ENCODE assay signal across 12 cellular contexts in the genomic region with DNA sequence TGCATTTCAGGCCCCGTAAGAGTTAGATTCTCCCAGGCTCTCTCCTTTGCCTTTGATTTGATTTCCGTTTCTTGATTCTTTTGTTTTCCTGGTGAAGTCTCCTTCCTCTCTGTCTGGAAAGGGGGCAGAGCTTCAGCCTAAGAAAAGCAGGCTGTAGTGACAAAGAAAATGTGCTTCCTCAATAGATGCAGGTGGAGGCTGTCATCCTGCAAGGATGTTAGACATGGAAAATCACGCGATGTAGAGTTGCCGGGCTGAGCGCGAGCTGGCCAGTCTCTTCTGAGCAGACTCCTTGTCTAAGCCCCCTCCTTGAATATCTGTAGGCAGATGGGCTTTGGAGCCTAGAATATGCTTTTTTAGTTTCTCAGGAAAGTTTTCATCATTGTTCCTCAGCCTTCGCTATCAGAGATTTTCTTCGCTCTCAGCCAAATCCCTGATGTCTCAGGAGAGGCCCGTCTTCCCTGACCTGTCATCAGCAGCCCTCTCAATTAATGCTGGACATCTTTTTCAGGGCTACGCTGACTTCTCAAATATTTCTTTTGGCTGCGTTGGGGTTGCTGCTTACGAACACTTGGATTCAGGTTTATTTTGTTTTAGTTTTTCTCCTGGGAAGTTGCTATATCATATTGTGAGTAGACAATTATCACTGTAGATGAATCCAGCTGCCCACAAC.
DNase-seq lines count a peak whose midpoint lies in the region; TF ChIP-seq lines count a peak whose summit lies in the region.
"Had no signal": no experiment of that assay in that cellular context is flagged by ENCODE, and none has a peak within 500 bp of the region (broad histone marks: within the 10 kb centered on the region; RNA-seq: fewer than 3 reads in every experiment).

No MANE protein-coding gene starts in this region.

- H4K20me1 ChIP-seq in H9 (ENCODE audit: control insufficient read depth, insufficient read depth, insufficient read length) = no peaks in the 10 kb centered on the region

- H3K23me2 ChIP-seq in H9 (ENCODE audit: insufficient read length, low read depth, low read length, poor library complexity, severe bottlenecking) = no peaks in the 10 kb centered on the region

- no peak overlapping the region for H3K4ac ChIP-seq in H9 (ENCODE audit: low read depth, low read length)

- DNase-seq in ascending aorta (ENCODE audit: low spot score in 2 of 2) (no peak), esophagus muscularis mucosa (ENCODE audit: extremely low spot score) (no peak), sigmoid colon (no peak), H9 (no peak), SK-N-DZ (ENCODE audit: low spot score) (no peak), GM19240 (ENCODE audit: insufficient read length, low spot score) (no peak)
- DNase-seq in central memory CD4-positive, alpha-beta T cell = no peak
- DNase-seq: CD4-positive, CD25-positive, alpha-beta regulatory T cell; KG1 had no signal

- H3K36me3 Mint-ChIP-seq in H9 (ENCODE audit: insufficient read depth in 1 of 3, low read depth in 3 of 3) = 0 out of 7 replicates have a peak, but pooled peaks cover 0 to 2% (median 0%) of the 10 kb centered on the region in 3 experiments

- no peak overlapping the region for H3T11ph ChIP-seq in H9 (ENCODE audit: low read length)

- H3K27ac ChIP-seq in ascending aorta (peak overlapping the region; percentile 63 to 68), esophagus muscularis mucosa (replicated peaks in 1 of 4) (peak overlapping the region; percentile 56 to 74 (median 62)), mesodermal cell (ENCODE audit: low read depth, low read length, severe bottlenecking) (peak overlapping the region; percentile 32), sigmoid colon (peak overlapping the region in 3 of 4 donors; percentile 41 to 57 (median 45)), H9 (ENCODE audit: insufficient read length, low read depth, low read length) (no peak overlapping the region)
- H3K27ac ChIP-seq: HL-60 had no signal

- intact Hi-C loops in ascending aorta (cut with DNase I) (loop anchor here (5.0 kb wide), 1 partner anchor 401 kb away; no protein-coding TSS in a partner anchor), esophagus muscularis mucosa (cut with DNase I) (loop anchor here (5.0 kb wide), 1 partner anchor 401 kb away; no protein-coding TSS in a partner anchor), sigmoid colon (cut with DNase I) (no loop called here)

- H2BK120ac ChIP-seq in H9 (ENCODE audit: low read depth, low read length, poor library complexity, severe bottlenecking) = no peak overlapping the region

- H3K79me2 ChIP-seq in H9 (ENCODE audit: insufficient read depth, low read length) = no peaks in the 10 kb centered on the region

- no peak overlapping the region for H4K8ac ChIP-seq in H9 (replicated peaks; ENCODE audit: insufficient read length, low read depth, low read length)

- peaks cover 0 to 11% of the 10 kb centered on the region in 2 donors for H3K4me1 ChIP-seq in ascending aorta
- peaks cover 10 to 24% (median 22%) of the 10 kb centered on the region in 4 donors for H3K4me1 ChIP-seq in esophagus muscularis mucosa
- peaks cover 5% of the 10 kb centered on the region for H3K4me1 ChIP-seq in mesodermal cell (ENCODE audit: control insufficient read depth, insufficient read depth, low read length, poor library complexity, severe bottlenecking)
- peaks cover 0 to 8% (median 0%) of the 10 kb centered on the region in 4 donors for H3K4me1 ChIP-seq in sigmoid colon
- H3K4me1 ChIP-seq in H9 (ENCODE audit: insufficient read depth, low read length) = peaks cover 3% of the 10 kb centered on the region; the same call in 1 of the 2 replicates

- H3K4me3 Mint-ChIP-seq in H9 = no peak overlapping the region
- H3K4me3 Mint-ChIP-seq: CD4-positive, CD25-positive, alpha-beta regulatory T cell had no signal

- no peak overlapping the region for H2BK12ac ChIP-seq in H9 (ENCODE audit: insufficient read length, low read depth, low read length)

- no peak overlapping the region for H2BK20ac ChIP-seq in H9 (ENCODE audit: low read depth, low read length, poor library complexity, severe bottlenecking)

- H3K4me3 ChIP-seq in ascending aorta = no peak overlapping the region
- no peak overlapping the region for H3K4me3 ChIP-seq in esophagus muscularis mucosa
- H3K4me3 ChIP-seq in mesodermal cell (ENCODE audit: extremely low read depth, insufficient read depth, low read length, poor library complexity, severe bottlenecking) = no peak overlapping the region
- no peak overlapping the region for H3K4me3 ChIP-seq in sigmoid colon
- H3K4me3 ChIP-seq: GM12878 had no signal

- no peaks in the 10 kb centered on the region; the same call in 1 of the 2 replicates for H3K27me3 Mint-ChIP-seq in H9 (ENCODE audit: low read depth)
- H3K27me3 Mint-ChIP-seq: CD4-positive, CD25-positive, alpha-beta regulatory T cell had no signal

- no peaks in the 10 kb centered on the region for H3K9me3 ChIP-seq in ascending aorta
- no peaks in the 10 kb centered on the region for H3K9me3 ChIP-seq in esophagus muscularis mucosa
- H3K9me3 ChIP-seq in mesodermal cell (ENCODE audit: control insufficient read depth, low read length) = no peaks in the 10 kb centered on the region
- no peaks in the 10 kb centered on the region for H3K9me3 ChIP-seq in sigmoid colon
- no peaks in the 10 kb centered on the region for H3K9me3 ChIP-seq in H9 (ENCODE audit: control insufficient read depth, low read depth, low read length)

- no peak overlapping the region for H4K91ac ChIP-seq in H9 (ENCODE audit: insufficient read length, low read depth, low read length)

- H3K56ac ChIP-seq in H9 (ENCODE audit: insufficient read length, low read depth, low read length) = no peak overlapping the region

- H3K9ac ChIP-seq in H9 (ENCODE audit: extremely low read depth, insufficient read length, low read length) = no peak overlapping the region

- H3K36me3 ChIP-seq in ascending aorta = peaks cover 26 to 32% of the 10 kb centered on the region in 2 donors
- H3K36me3 ChIP-seq in esophagus muscularis mucosa = peaks cover 14 to 49% (median 41%) of the 10 kb centered on the region in 4 donors
- no peaks in the 10 kb centered on the region for H3K36me3 ChIP-seq in mesodermal cell (ENCODE audit: control insufficient read depth, insufficient read depth, low read length)
- H3K36me3 ChIP-seq in sigmoid colon = peaks cover 9 to 56% (median 19%) of the 10 kb centered on the region in 4 donors

- no peak overlapping the region for H3K18ac ChIP-seq in H9 (ENCODE audit: insufficient read length, low read depth, low read length)

- TF ChIP-seq CTCF in ascending aorta (IDR thresholded peaks at IDR 0.05) (no peak), esophagus muscularis mucosa (IDR thresholded peaks at IDR 0.05) (no peak), sigmoid colon (IDR thresholded peaks at IDR 0.05) (no peak), H9 (conservative IDR thresholded peaks at IDR 0.05) (no peak)

- H3K27me3 ChIP-seq in ascending aorta = no peaks in the 10 kb centered on the region
- no peaks in the 10 kb centered on the region for H3K27me3 ChIP-seq in esophagus muscularis mucosa
- H3K27me3 ChIP-seq in sigmoid colon = no peaks in the 10 kb centered on the region
- H3K27me3 ChIP-seq in H9 (ENCODE audit: insufficient read depth, low read length) = no peaks in the 10 kb centered on the region

- H2AFZ ChIP-seq in H9 (ENCODE audit: low read length) = no peak overlapping the region

- H3K4me2 ChIP-seq in H9 (ENCODE audit: insufficient read depth, insufficient read length, low read length) = no peak overlapping the region

- H3K79me1 ChIP-seq in H9 (ENCODE audit: insufficient read depth, low read depth, low read length, poor library complexity, severe bottlenecking) = no peaks in the 10 kb centered on the region

- H3K27ac Mint-ChIP-seq in H9 = no peak overlapping the region

- H3K4me1 Mint-ChIP-seq in H9 = peaks cover 13% of the 10 kb centered on the region in 2 experiments

- H3K23ac ChIP-seq in H9 (ENCODE audit: insufficient read length, low read depth, low read length) = no peak overlapping the region

- TF ChIP-seq EP300 in esophagus muscularis mucosa (IDR thresholded peaks at IDR 0.05) (no peak), sigmoid colon (IDR thresholded peaks at IDR 0.05) (no peak)

- H2BK15ac ChIP-seq in H9 (ENCODE audit: low read depth, low read length) = no peak overlapping the region

- TF ChIP-seq POLR2A in esophagus muscularis mucosa (IDR thresholded peaks at IDR 0.05; ENCODE audit: low read depth) (no peak), sigmoid colon (IDR thresholded peaks at IDR 0.05) (no peak)

- no peak overlapping the region for H4K5ac ChIP-seq in H9 (ENCODE audit: insufficient read length, low read depth, low read length)

- no peak overlapping the region for H2BK5ac ChIP-seq in H9 (ENCODE audit: insufficient read length, low read length)

- H3K9me3 Mint-ChIP-seq in H9 = no peaks in the 10 kb centered on the region
- H3K9me3 Mint-ChIP-seq: CD4-positive, CD25-positive, alpha-beta regulatory T cell had no signal

- no peak overlapping the region for H3K14ac ChIP-seq in H9 (ENCODE audit: insufficient read depth, low read length)

- no peak overlapping the region for H2AK5ac ChIP-seq in H9 (ENCODE audit: insufficient read length, low read length)

- WGBS in esophagus muscularis mucosa = 47% methylated on average over 13 of the region's 13 CpGs
- WGBS in mesodermal cell (ENCODE audit: insufficient coverage in 2 of 2), 2 experiments = 83 to 96% methylated on average over 10 of the region's 13 CpGs
- WGBS in sigmoid colon, 2 donors = 91% methylated on average over 13 of the region's 13 CpGs
- no CpG with 5 or more reads among the region's 13 CpGs for WGBS in H9 (ENCODE audit: extremely low coverage, insufficient read length, low lambda C conversion rate)
